15 cellular contexts compared by ENCODE assay signal in the genomic region with DNA sequence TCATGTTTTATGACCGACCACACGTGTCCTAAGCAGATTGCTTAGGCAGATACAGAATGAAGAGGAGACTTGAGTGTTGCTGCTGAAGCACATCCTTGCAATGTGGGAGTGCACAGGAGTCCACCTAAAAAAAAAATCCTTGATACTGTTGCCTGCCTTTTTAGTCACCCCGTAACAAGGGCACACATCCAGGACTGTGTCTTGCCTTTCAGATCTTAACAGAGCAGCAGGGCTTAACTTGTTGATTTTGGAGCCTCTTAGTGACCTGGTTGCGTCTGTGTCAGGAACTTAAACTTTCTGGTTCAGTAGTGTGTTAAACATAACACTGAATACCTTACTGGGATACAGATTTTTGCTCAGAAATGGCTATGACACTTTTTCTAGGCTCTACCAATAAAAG. TPM values are rescaled to one million over a fixed set of nuclear protein-coding genes. Genes with fewer than 3 reads are reported as not detected.
A peak's percentile ranks its signal among the peaks of the same experiment; 100 is the strongest.
DNase-seq lines count a peak whose midpoint lies in the region; ATAC-seq and TF ChIP-seq lines count a peak whose summit lies in the region.
"Had no signal": no experiment of that assay in that cellular context is flagged by ENCODE, and none has a peak within 500 bp of the region (broad histone marks: within the 10 kb centered on the region; RNA-seq: fewer than 3 reads in every experiment).

No MANE protein-coding gene starts in this region.

- H3K27ac Mint-ChIP-seq in activated CD4-positive, alpha-beta T cell treated with anti-CD3 and anti-CD28 coated beads for 36 hours: peak overlapping the region; percentile 38
- H3K27ac Mint-ChIP-seq in activated T-helper 17 cell treated with anti-CD3 and anti-CD28 coated beads, Interleukin-2, amount 50 U/mL, for 72 hours: peak overlapping the region; percentile 28
- H3K27ac Mint-ChIP-seq in endothelial cell (ENCODE audit: unreplicated experiment) (peak overlapping the region; percentile 55), MCF 10A (ENCODE audit: low read depth, unreplicated experiment) (no peak overlapping the region)

- no peak overlapping the region for H3K14ac ChIP-seq in neuronal stem cell (ENCODE audit: low read length)

- peak overlapping the region; percentile 61 to 89 (median 83) for H3K27ac ChIP-seq in thyroid gland
- no peak overlapping the region for H3K27ac ChIP-seq in neuronal stem cell (replicated peaks; ENCODE audit: low read length)
- H3K27ac ChIP-seq: BLaER1 had no signal

- whole genome bisulfite sequencing in thyroid gland, 2 donors: 47 to 53% methylated on average over 4 of the region's 4 CpGs
- no CpG with 5 or more reads among the region's 4 CpGs for WGBS in neuronal stem cell (ENCODE audit: extremely low coverage in 2 of 2, insufficient read length in 2 of 2, insufficient replicate concordance in 1 of 2), 2 donors

- H3K9ac ChIP-seq in neuronal stem cell (ENCODE audit: low read depth, low read length, poor library complexity): no peak overlapping the region
- H3K9ac ChIP-seq: BLaER1 had no signal

- H3K4me3 ChIP-seq in thyroid gland (replicated peaks in 1 of 3) (no peak overlapping the region), neuronal stem cell (ENCODE audit: low read length in 2 of 2) (no peak overlapping the region)
- H3K4me3 ChIP-seq: BLaER1 had no signal

- H2BK5ac ChIP-seq in neuronal stem cell (ENCODE audit: low read length): no peak overlapping the region

- H3K9me3 ChIP-seq in thyroid gland (no peaks in the 10 kb centered on the region), neuronal stem cell (replicated peaks in 1 of 2; ENCODE audit: control insufficient read depth in 2 of 2, insufficient read depth in 1 of 2, low read depth in 1 of 2, low read length in 2 of 2) (peaks cover 0 to 2% of the 10 kb centered on the region in 2 donors)
- H3K9me3 ChIP-seq: BLaER1, Caco-2 had no signal

- H2AFZ ChIP-seq in neuronal stem cell (ENCODE audit: low read length): no peak overlapping the region

- peak in 1 of 2 donors; percentile 35 for TF ChIP-seq POLR2A in thyroid gland (IDR thresholded peaks at IDR 0.05)

- no peak overlapping the region for H3K4ac ChIP-seq in neuronal stem cell (ENCODE audit: low read length)

- H3K4me3 Mint-ChIP-seq in activated CD4-positive, alpha-beta T cell treated with anti-CD3 and anti-CD28 coated beads for 36 hours: no peak overlapping the region
- no peak overlapping the region for H3K4me3 Mint-ChIP-seq in activated T-helper 17 cell treated with anti-CD3 and anti-CD28 coated beads, Interleukin-2, amount 50 U/mL, for 72 hours
- H3K4me3 Mint-ChIP-seq in endothelial cell (ENCODE audit: unreplicated experiment): no peak overlapping the region
- H3K4me3 Mint-ChIP-seq in MCF 10A (ENCODE audit: unreplicated experiment): no peak overlapping the region

- H4K91ac ChIP-seq in neuronal stem cell (ENCODE audit: low read depth, low read length, poor library complexity): no peak overlapping the region

- ATAC-seq in activated CD4-positive, alpha-beta T cell treated with anti-CD3 and anti-CD28 coated beads for 36 hours: no peak
- ATAC-seq in activated T-helper 17 cell treated with anti-CD3 and anti-CD28 coated beads, Interleukin-2, amount 50 U/mL, for 72 hours (replicated peaks): no peak

- no peak overlapping the region for H3K23ac ChIP-seq in neuronal stem cell (ENCODE audit: low read depth, low read length, poor library complexity)

- H2AK5ac ChIP-seq in neuronal stem cell (ENCODE audit: low read depth, low read length): no peak overlapping the region

- H3K4me2 ChIP-seq in neuronal stem cell (ENCODE audit: insufficient read depth, low read length, poor library complexity, severe bottlenecking): no peak overlapping the region
- H3K4me2 ChIP-seq: BLaER1 had no signal

- H3K4me1 Mint-ChIP-seq in activated CD4-positive, alpha-beta T cell treated with anti-CD3 and anti-CD28 coated beads for 36 hours: peaks cover 45% of the 10 kb centered on the region
- H3K4me1 Mint-ChIP-seq in activated T-helper 17 cell treated with anti-CD3 and anti-CD28 coated beads, Interleukin-2, amount 50 U/mL, for 72 hours: peaks cover 24% of the 10 kb centered on the region
- peaks cover 10% of the 10 kb centered on the region for H3K4me1 Mint-ChIP-seq in endothelial cell (ENCODE audit: unreplicated experiment)
- H3K4me1 Mint-ChIP-seq in MCF 10A (ENCODE audit: insufficient read depth, unreplicated experiment): peaks cover under 1% of the 10 kb centered on the region

- H2BK120ac ChIP-seq in neuronal stem cell (ENCODE audit: low read depth, low read length): no peak overlapping the region

- no peaks in the 10 kb centered on the region for H3K27me3 ChIP-seq in thyroid gland
- H3K27me3 ChIP-seq in neuronal stem cell (ENCODE audit: control insufficient read depth in 3 of 3, insufficient read depth in 3 of 3, low read depth in 1 of 3, low read length in 3 of 3): no peaks in the 10 kb centered on the region
- H3K27me3 ChIP-seq: BLaER1 had no signal

- no peaks in the 10 kb centered on the region for H3K27me3 Mint-ChIP-seq in activated CD4-positive, alpha-beta T cell treated with anti-CD3 and anti-CD28 coated beads for 36 hours
- H3K27me3 Mint-ChIP-seq in activated T-helper 17 cell treated with anti-CD3 and anti-CD28 coated beads, Interleukin-2, amount 50 U/mL, for 72 hours: no peaks in the 10 kb centered on the region
- H3K27me3 Mint-ChIP-seq in endothelial cell (ENCODE audit: unreplicated experiment): no peaks in the 10 kb centered on the region
- no peaks in the 10 kb centered on the region for H3K27me3 Mint-ChIP-seq in MCF 10A (ENCODE audit: insufficient read depth, unreplicated experiment)
- H3K27me3 Mint-ChIP-seq: CD8-positive, alpha-beta memory T cell had no signal

- peaks cover 26 to 30% of the 10 kb centered on the region in 2 donors for H3K36me3 ChIP-seq in thyroid gland
- peaks cover 30 to 96% of the 10 kb centered on the region in 2 donors for H3K36me3 ChIP-seq in neuronal stem cell (replicated peaks in 1 of 2; ENCODE audit: control insufficient read depth in 2 of 2, insufficient read depth in 2 of 2, low read length in 2 of 2)

- H2BK12ac ChIP-seq in neuronal stem cell (ENCODE audit: low read length): no peak overlapping the region

- no peak for DNase-seq in activated CD4-positive, alpha-beta T cell treated with anti-CD3 and anti-CD28 coated beads for 36 hours
- DNase-seq in activated CD4-positive, alpha-beta T cell treated with anti-CD3 and anti-CD28 coated beads, Interleukin-2, amount 50 U/mL, for 1 hour: no peak
- DNase-seq in endothelial cell (ENCODE audit: low spot score) (no peak), thyroid gland (peak; percentile 94 to 95), neuronal stem cell (ENCODE audit: low spot score) (no peak), MCF 10A (ENCODE audit: unreplicated experiment) (no peak)
- DNase-seq: 8988T; AML-193; Caco-2; CD8-positive, alpha-beta memory T cell; DND-41; GDM1; HCEC 1CT had no signal

- intact Hi-C loops in activated CD4-positive, alpha-beta T cell treated with anti-CD3 and anti-CD28 coated beads for 36 hours (cut with DNase I, micrococcal nuclease): no loop called here
- intact Hi-C loops in thyroid gland (cut with DNase I) (loop anchor here (5.0 to 10.0 kb wide), 2 partner anchors 56 to 57 kb away; partner anchors contain the start of genes ACYP1 and ZC2HC1C), MCF 10A (cut with micrococcal nuclease) (no loop called here)

- peaks cover 65 to 81% of the 10 kb centered on the region in 2 donors for H3K4me1 ChIP-seq in thyroid gland
- H3K4me1 ChIP-seq in neuronal stem cell (ENCODE audit: control insufficient read depth in 2 of 2, insufficient read depth in 1 of 2, low read depth in 1 of 2, low read length in 2 of 2): peaks cover 0 to 3% of the 10 kb centered on the region in 2 donors
- H3K4me1 ChIP-seq: Caco-2 had no signal

- POLR2A ChIA-PET in activated CD4-positive, alpha-beta T cell treated with anti-CD3 and anti-CD28 coated beads for 36 hours (lab: Charles Lee): no interaction called here
- POLR2A ChIA-PET in MCF 10A (lab: Yijun Ruan, JAX): no interaction called here

- no peaks in the 10 kb centered on the region for H3K9me3 Mint-ChIP-seq in activated CD4-positive, alpha-beta T cell treated with anti-CD3 and anti-CD28 coated beads for 36 hours (ENCODE audit: low read depth)
- H3K9me3 Mint-ChIP-seq in activated T-helper 17 cell treated with anti-CD3 and anti-CD28 coated beads, Interleukin-2, amount 50 U/mL, for 72 hours: no peaks in the 10 kb centered on the region
- no peaks in the 10 kb centered on the region for H3K9me3 Mint-ChIP-seq in endothelial cell (ENCODE audit: unreplicated experiment)
- H3K9me3 Mint-ChIP-seq in MCF 10A (ENCODE audit: unreplicated experiment): no peaks in the 10 kb centered on the region
- H3K9me3 Mint-ChIP-seq: CD8-positive, alpha-beta memory T cell had no signal

- H3K18ac ChIP-seq in neuronal stem cell (ENCODE audit: low read length): no peak overlapping the region

- no peaks in the 10 kb centered on the region for H3K79me1 ChIP-seq in neuronal stem cell (ENCODE audit: low read depth, low read length)

- TF ChIP-seq CTCF in endothelial cell (IDR thresholded peaks at IDR 0.05; ENCODE audit: unreplicated experiment) (no peak), thyroid gland (IDR thresholded peaks at IDR 0.05) (no peak), MCF 10A (IDR thresholded peaks at IDR 0.05; ENCODE audit: unreplicated experiment) (no peak)

- H4K8ac ChIP-seq in neuronal stem cell (ENCODE audit: low read depth, low read length): no peak overlapping the region

- CTCF ChIA-PET in activated CD4-positive, alpha-beta T cell treated with anti-CD3 and anti-CD28 coated beads for 36 hours (lab: Charles Lee): no interaction called here
- CTCF ChIA-PET in MCF 10A (lab: Yijun Ruan, JAX): no interaction called here

- H2BK15ac ChIP-seq in neuronal stem cell (ENCODE audit: low read length): no peak overlapping the region

- H3K36me3 Mint-ChIP-seq in activated CD4-positive, alpha-beta T cell treated with anti-CD3 and anti-CD28 coated beads for 36 hours (ENCODE audit: low read depth): peaks cover 58% of the 10 kb centered on the region
- peaks cover 97% of the 10 kb centered on the region for H3K36me3 Mint-ChIP-seq in activated T-helper 17 cell treated with anti-CD3 and anti-CD28 coated beads, Interleukin-2, amount 50 U/mL, for 72 hours (ENCODE audit: low read depth)
- H3K36me3 Mint-ChIP-seq in endothelial cell (ENCODE audit: low read depth, unreplicated experiment) (peaks cover 25% of the 10 kb centered on the region), MCF 10A (ENCODE audit: insufficient read depth, unreplicated experiment) (peaks cover 88% of the 10 kb centered on the region)

- BruUV-seq in MCF 10A (replicated peaks; lab: Mats Ljungman, UMichigan): no TSS peak

RNA-seq across cellular contexts. Expression of gene EIF2B2, which starts 6.5 kb away (rescaled TPM):
- 10 to 100 TPM; 55.6 to 69.8 TPM for total RNA-seq in activated CD4-positive, alpha-beta T cell treated with anti-CD3 and anti-CD28 coated beads for 36 hours
- 10 to 100 TPM; 27.4 to 44.3 TPM for total RNA-seq in activated T-helper 17 cell treated with anti-CD3 and anti-CD28 coated beads, Interleukin-2, amount 50 U/mL, for 72 hours
- total RNA-seq in endothelial cell (ENCODE audit: unreplicated experiment) (31.8 TPM), thyroid gland (10 to 100 TPM; 47.0 to 94.8 (median 69.3) TPM), MCF 10A (2022) (53.8 and 57.9 TPM in 2 replicates)
- polyA plus RNA-seq in neuronal stem cell (2013, experiment 1 of 2): 27.5 TPM
- 27.3 TPM for polyA plus RNA-seq in neuronal stem cell (2013, experiment 2 of 2)

RNA-seq across cellular contexts. Expression of gene MLH3, which starts 42.1 kb away (rescaled TPM):
- total RNA-seq in activated CD4-positive, alpha-beta T cell treated with anti-CD3 and anti-CD28 coated beads for 36 hours: 10 to 100 TPM; 28.1 to 30.8 TPM
- total RNA-seq in activated T-helper 17 cell treated with anti-CD3 and anti-CD28 coated beads, Interleukin-2, amount 50 U/mL, for 72 hours: 10 to 100 TPM; 31.4 to 46.7 TPM
- total RNA-seq in endothelial cell (ENCODE audit: unreplicated experiment) (17.2 TPM), thyroid gland (10 to 100 TPM; 48.1 to 68.1 (median 57.9) TPM), MCF 10A (2022) (28.2 and 29.9 TPM in 2 replicates)
- polyA plus RNA-seq in neuronal stem cell (2013, experiment 1 of 2): 7.5 TPM
- polyA plus RNA-seq in neuronal stem cell (2013, experiment 2 of 2): 6.7 TPM

RNA-seq across cellular contexts. Expression of gene PGF, which starts 53.8 kb away (rescaled TPM):
- total RNA-seq in activated CD4-positive, alpha-beta T cell treated with anti-CD3 and anti-CD28 coated beads for 36 hours: under 1 TPM in 1 of 2 experiments, not detected in 1; 0.09 TPM
- total RNA-seq in activated T-helper 17 cell treated with anti-CD3 and anti-CD28 coated beads, Interleukin-2, amount 50 U/mL, for 72 hours: under 1 TPM; 0.40 to 0.48 TPM
- total RNA-seq in endothelial cell (ENCODE audit: unreplicated experiment): 6.5 TPM
- total RNA-seq in thyroid gland: 10 to 100 TPM; 34.4 to 68.8 (median 61.0) TPM
- 0.53 TPM for polyA plus RNA-seq in neuronal stem cell (2013, experiment 1 of 2)
- 0.69 TPM for polyA plus RNA-seq in neuronal stem cell (2013, experiment 2 of 2)
- total RNA-seq in MCF 10A (2022): 1.3 and 2.1 TPM in 2 replicates
- polyA plus RNA-seq: CD8-positive, alpha-beta memory T cell had no signal

RNA-seq across cellular contexts. Expression of gene ACYP1, which starts 54.6 kb away (rescaled TPM):
- 10 to 100 TPM; 37.0 to 40.2 TPM for total RNA-seq in activated CD4-positive, alpha-beta T cell treated with anti-CD3 and anti-CD28 coated beads for 36 hours
- total RNA-seq in activated T-helper 17 cell treated with anti-CD3 and anti-CD28 coated beads, Interleukin-2, amount 50 U/mL, for 72 hours: 10 to 100 TPM; 43.4 to 52.8 TPM
- 5.8 TPM for total RNA-seq in endothelial cell (ENCODE audit: unreplicated experiment)
- total RNA-seq in thyroid gland: 10 to 100 TPM; 24.0 to 48.8 (median 36.1) TPM
- 71.8 TPM for polyA plus RNA-seq in neuronal stem cell (2013, experiment 1 of 2)
- polyA plus RNA-seq in neuronal stem cell (2013, experiment 2 of 2): 69.0 TPM
- 11.7 and 19.9 TPM in 2 replicates for total RNA-seq in MCF 10A (2022)

Comparison
In these comparisons a context has a peak if more than half of its experiments do, and no peak if none do; other contexts are left out.
1. DNase-seq: peak in thyroid gland (2 of 2); none in activated CD4-positive, alpha-beta T cell treated with anti-CD3 and anti-CD28 coated beads for 36 hours (single experiment), activated CD4-positive, alpha-beta T cell treated with anti-CD3 and anti-CD28 coated beads, Interleukin-2, amount 50 U/mL, for 1 hour (single experiment), endothelial cell (single experiment), neuronal stem cell (single experiment) and MCF 10A (single experiment).